10 cellular contexts compared by ENCODE assay signal in the genomic region with DNA sequence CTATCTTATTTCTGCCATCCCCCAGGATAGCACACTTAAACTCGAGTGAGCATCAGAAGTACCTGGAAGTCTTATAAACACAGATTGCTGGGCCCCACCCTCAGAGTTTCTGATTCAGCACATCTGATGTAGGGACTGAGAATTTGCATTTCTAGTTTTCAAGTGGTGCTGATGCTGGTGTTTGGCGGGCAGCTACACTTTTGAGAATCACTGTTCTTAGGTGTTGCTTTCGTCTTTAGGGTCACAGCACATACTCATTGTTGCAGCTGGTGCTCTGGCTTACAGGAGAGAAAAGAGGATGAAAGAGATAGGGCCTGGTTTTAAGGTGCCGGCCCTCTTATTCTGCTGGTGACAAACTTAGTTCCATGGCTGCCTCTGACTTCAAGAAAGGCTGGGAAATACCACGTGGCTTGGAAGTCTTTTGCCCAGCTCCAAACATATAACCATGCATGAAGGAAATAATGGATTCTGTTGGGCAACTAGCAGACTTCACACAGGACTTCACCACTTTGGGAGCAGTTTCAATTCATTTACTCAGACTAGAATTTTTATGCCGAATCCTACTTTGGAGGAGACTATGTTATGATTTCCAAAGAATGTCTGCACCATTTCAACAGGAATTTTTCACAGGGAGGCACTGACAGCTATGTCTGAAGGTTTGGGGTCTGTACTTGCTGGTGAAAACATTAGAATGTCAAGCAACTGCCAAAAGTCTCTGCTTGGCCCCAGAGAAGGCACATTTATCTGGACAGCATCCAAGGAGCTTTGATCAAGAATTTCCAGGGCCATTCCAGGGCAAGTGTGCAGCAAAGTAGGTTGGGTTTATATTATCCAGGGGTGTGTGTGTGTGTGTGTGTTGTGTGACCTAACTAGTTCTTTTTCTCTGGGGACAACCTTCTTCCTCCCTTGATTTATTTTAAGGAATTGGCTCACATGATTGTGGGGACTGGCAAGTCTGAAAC. TPM values are rescaled to one million over a fixed set of nuclear protein-coding genes. Genes with fewer than 3 reads are reported as not detected.
DNase-seq lines count a peak whose midpoint lies in the region; ATAC-seq and TF ChIP-seq lines count a peak whose summit lies in the region.
"Had no signal": no experiment of that assay in that cellular context is flagged by ENCODE, and none has a peak within 500 bp of the region (broad histone marks: within the 10 kb centered on the region; RNA-seq: fewer than 3 reads in every experiment).

No MANE protein-coding gene starts in this region.

- H3K4me2 ChIP-seq in parathyroid adenoma (ENCODE audit: low read length), result no peak overlapping the region

- H3K9me3 ChIP-seq in parathyroid adenoma (ENCODE audit: control insufficient read depth, low read length), result no peaks in the 10 kb centered on the region

- peaks cover 75% of the 10 kb centered on the region for H3K4me1 Mint-ChIP-seq in chondrocyte (ENCODE audit: low read depth)

- H3K79me2 ChIP-seq in parathyroid adenoma, result no peaks in the 10 kb centered on the region

- no peak overlapping the region for H2AFZ ChIP-seq in parathyroid adenoma

- DNase-seq in chondrocyte (ENCODE audit: low spot score) (no peak), foreskin melanocyte (no peak), pons (ENCODE audit: low spot score) (no peak), NCI-H1930 (lab: John Stamatoyannopoulos, UW) (no peak), NCI-H69 (lab: John Stamatoyannopoulos, UW) (no peak)
- DNase-seq: effector CD8-positive, alpha-beta T cell; NCI-H1092 treated with DMSO at 0.1 percent for 48 hours had no signal

- no peak overlapping the region for H3K4me3 Mint-ChIP-seq in chondrocyte (ENCODE audit: unreplicated experiment)

- no peaks in the 10 kb centered on the region for H3K36me3 ChIP-seq in parathyroid adenoma (ENCODE audit: control insufficient read depth, insufficient read depth, low read length)

- TF ChIP-seq CTCF in chondrocyte (IDR thresholded peaks at IDR 0.05) (no peak), parathyroid adenoma (IDR thresholded peaks at IDR 0.05) (no peak)

- H3K4me3 ChIP-seq in parathyroid adenoma (ENCODE audit: low read depth, low read length), result peak overlapping the region; percentile 4

- H3K27me3 Mint-ChIP-seq in chondrocyte (ENCODE audit: low read depth), result no peaks in the 10 kb centered on the region

- H3K27me3 ChIP-seq in parathyroid adenoma (ENCODE audit: control insufficient read depth, insufficient read depth, low read length), result no peaks in the 10 kb centered on the region

- peak overlapping the region; percentile 12 for H3K27ac ChIP-seq in parathyroid adenoma

- peaks cover 2% of the 10 kb centered on the region for H3K9me3 Mint-ChIP-seq in chondrocyte (ENCODE audit: low read depth)

- H3K27ac Mint-ChIP-seq in chondrocyte (ENCODE audit: unreplicated experiment), result peak overlapping the region; percentile 80

- no peaks in the 10 kb centered on the region for H3K4me1 ChIP-seq in parathyroid adenoma

- H3K36me3 Mint-ChIP-seq in chondrocyte (ENCODE audit: low read depth), result no peaks in the 10 kb centered on the region

- no peak overlapping the region for H3K9ac ChIP-seq in parathyroid adenoma

- ATAC-seq in GM19025 (IDR thresholded peaks at IDR 0.05; ENCODE audit: low read depth, unreplicated experiment), result peak; percentile 93
- ATAC-seq in HG02981 (IDR thresholded peaks at IDR 0.05; ENCODE audit: unreplicated experiment), result peak; percentile 78

RNA-seq across cellular contexts. Expression of a gene that starts 6.9 kb away (rescaled TPM):
- total RNA-seq in chondrocyte, result 5.3 to 6.3 TPM (median 5.8 TPM) in 3 replicates

RNA-seq across cellular contexts. Expression of a gene that starts 12.4 kb away (rescaled TPM):
- total RNA-seq in chondrocyte, result 5.6 to 73.2 TPM (median 70.1 TPM) in 3 replicates
